Comparison of ENCODE assay signal across 2 cellular contexts in the genomic region with DNA sequence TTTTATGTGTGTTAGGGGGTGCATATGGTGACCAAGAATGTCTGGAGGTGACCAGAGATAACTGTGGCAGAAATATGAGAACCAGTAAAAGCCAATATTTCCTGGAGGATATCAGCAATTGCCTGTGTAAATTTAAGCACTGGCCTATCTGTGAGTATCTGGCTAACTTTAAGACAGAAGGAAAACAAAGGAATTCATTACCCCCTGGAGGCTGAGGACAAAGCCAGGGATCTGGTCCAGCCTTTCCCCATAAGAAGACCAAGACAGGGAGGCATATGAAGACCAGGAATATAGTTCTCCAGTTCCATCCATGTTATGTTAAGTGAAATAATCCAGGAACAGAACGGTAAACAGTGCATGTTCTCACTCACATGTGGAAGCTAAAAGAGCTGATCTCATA.
TF ChIP-seq lines count a peak whose summit lies in the region.

No MANE protein-coding gene starts in this region.

TF ChIP-seq in GM23338, 12 proteins besides CTCF, POLR2A, EP300 and RAD21 (continues in another document):
- TF ChIP-seq ETS1 (IDR thresholded peaks at IDR 0.05): no peak
- no peak for TF ChIP-seq ZNF331 (CRISPR knock-in tag; IDR thresholded peaks at IDR 0.05; ENCODE audit: low read depth)
- TF ChIP-seq, protein P1, sequence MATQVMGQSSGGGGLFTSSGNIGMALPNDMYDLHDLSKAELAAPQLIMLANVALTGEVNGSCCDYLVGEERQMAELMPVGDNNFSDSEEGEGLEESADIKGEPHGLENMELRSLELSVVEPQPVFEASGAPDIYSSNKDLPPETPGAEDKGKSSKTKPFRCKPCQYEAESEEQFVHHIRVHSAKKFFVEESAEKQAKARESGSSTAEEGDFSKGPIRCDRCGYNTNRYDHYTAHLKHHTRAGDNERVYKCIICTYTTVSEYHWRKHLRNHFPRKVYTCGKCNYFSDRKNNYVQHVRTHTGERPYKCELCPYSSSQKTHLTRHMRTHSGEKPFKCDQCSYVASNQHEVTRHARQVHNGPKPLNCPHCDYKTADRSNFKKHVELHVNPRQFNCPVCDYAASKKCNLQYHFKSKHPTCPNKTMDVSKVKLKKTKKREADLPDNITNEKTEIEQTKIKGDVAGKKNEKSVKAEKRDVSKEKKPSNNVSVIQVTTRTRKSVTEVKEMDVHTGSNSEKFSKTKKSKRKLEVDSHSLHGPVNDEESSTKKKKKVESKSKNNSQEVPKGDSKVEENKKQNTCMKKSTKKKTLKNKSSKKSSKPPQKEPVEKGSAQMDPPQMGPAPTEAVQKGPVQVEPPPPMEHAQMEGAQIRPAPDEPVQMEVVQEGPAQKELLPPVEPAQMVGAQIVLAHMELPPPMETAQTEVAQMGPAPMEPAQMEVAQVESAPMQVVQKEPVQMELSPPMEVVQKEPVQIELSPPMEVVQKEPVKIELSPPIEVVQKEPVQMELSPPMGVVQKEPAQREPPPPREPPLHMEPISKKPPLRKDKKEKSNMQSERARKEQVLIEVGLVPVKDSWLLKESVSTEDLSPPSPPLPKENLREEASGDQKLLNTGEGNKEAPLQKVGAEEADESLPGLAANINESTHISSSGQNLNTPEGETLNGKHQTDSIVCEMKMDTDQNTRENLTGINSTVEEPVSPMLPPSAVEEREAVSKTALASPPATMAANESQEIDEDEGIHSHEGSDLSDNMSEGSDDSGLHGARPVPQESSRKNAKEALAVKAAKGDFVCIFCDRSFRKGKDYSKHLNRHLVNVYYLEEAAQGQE (IDR thresholded peaks at IDR 0.05; ENCODE audit: unreplicated experiment): no peak
- TF ChIP-seq, protein P2, sequence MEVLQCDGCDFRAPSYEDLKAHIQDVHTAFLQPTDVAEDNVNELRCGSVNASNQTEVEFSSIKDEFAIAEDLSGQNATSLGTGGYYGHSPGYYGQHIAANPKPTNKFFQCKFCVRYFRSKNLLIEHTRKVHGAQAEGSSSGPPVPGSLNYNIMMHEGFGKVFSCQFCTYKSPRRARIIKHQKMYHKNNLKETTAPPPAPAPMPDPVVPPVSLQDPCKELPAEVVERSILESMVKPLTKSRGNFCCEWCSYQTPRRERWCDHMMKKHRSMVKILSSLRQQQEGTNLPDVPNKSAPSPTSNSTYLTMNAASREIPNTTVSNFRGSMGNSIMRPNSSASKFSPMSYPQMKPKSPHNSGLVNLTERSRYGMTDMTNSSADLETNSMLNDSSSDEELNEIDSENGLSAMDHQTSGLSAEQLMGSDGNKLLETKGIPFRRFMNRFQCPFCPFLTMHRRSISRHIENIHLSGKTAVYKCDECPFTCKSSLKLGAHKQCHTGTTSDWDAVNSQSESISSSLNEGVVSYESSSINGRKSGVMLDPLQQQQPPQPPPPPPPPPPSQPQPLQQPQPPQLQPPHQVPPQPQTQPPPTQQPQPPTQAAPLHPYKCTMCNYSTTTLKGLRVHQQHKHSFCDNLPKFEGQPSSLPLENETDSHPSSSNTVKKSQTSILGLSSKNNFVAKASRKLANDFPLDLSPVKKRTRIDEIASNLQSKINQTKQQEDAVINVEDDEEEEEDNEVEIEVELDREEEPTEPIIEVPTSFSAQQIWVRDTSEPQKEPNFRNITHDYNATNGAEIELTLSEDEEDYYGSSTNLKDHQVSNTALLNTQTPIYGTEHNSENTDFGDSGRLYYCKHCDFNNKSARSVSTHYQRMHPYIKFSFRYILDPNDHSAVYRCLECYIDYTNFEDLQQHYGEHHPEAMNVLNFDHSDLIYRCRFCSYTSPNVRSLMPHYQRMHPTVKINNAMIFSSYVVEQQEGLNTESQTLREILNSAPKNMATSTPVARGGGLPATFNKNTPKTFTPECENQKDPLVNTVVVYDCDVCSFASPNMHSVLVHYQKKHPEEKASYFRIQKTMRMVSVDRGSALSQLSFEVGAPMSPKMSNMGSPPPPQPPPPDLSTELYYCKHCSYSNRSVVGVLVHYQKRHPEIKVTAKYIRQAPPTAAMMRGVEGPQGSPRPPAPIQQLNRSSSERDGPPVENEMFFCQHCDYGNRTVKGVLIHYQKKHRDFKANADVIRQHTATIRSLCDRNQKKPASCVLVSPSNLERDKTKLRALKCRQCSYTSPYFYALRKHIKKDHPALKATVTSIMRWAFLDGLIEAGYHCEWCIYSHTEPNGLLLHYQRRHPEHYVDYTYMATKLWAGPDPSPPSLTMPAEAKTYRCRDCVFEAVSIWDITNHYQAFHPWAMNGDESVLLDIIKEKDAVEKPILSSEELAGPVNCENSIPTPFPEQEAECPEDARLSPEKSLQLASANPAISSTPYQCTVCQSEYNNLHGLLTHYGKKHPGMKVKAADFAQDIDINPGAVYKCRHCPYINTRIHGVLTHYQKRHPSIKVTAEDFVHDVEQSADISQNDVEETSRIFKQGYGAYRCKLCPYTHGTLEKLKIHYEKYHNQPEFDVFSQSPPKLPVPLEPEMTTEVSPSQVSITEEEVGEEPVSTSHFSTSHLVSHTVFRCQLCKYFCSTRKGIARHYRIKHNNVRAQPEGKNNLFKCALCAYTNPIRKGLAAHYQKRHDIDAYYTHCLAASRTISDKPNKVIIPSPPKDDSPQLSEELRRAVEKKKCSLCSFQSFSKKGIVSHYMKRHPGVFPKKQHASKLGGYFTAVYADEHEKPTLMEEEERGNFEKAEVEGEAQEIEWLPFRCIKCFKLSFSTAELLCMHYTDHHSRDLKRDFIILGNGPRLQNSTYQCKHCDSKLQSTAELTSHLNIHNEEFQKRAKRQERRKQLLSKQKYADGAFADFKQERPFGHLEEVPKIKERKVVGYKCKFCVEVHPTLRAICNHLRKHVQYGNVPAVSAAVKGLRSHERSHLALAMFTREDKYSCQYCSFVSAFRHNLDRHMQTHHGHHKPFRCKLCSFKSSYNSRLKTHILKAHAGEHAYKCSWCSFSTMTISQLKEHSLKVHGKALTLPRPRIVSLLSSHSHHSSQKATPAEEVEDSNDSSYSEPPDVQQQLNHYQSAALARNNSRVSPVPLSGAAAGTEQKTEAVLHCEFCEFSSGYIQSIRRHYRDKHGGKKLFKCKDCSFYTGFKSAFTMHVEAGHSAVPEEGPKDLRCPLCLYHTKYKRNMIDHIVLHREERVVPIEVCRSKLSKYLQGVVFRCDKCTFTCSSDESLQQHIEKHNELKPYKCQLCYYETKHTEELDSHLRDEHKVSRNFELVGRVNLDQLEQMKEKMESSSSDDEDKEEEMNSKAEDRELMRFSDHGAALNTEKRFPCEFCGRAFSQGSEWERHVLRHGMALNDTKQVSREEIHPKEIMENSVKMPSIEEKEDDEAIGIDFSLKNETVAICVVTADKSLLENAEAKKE (CRISPR knock-in tag; IDR thresholded peaks at IDR 0.05): no peak
- TF ChIP-seq EZH2phosphoT487 (IDR thresholded peaks at IDR 0.05; ENCODE audit: unreplicated experiment): no peak
- TF ChIP-seq JUNB (IDR thresholded peaks at IDR 0.05; ENCODE audit: unreplicated experiment): no peak
- no peak for TF ChIP-seq EZH2 (IDR thresholded peaks at IDR 0.05; ENCODE audit: low read depth, unreplicated experiment)
- TF ChIP-seq POLR2AphosphoS5 (IDR thresholded peaks at IDR 0.05; ENCODE audit: low read depth): no peak
- TF ChIP-seq NANOG (IDR thresholded peaks at IDR 0.05; ENCODE audit: borderline replicate concordance): no peak
- TF ChIP-seq ZNF114 (CRISPR knock-in tag; IDR thresholded peaks at IDR 0.05): no peak

TF ChIP-seq in WTC11, 78 proteins besides CTCF, POLR2A, EP300 and RAD21 (continued from another document):
- TF ChIP-seq ATF2 (CRISPR knock-in tag; IDR thresholded peaks at IDR 0.05; ENCODE audit: borderline replicate concordance, low read depth) (no peak), ERG (CRISPR knock-in tag; IDR thresholded peaks at IDR 0.05) (no peak), SMAD4 (CRISPR knock-in tag; IDR thresholded peaks at IDR 0.05) (no peak), NR1H2 (CRISPR knock-in tag; IDR thresholded peaks at IDR 0.05) (no peak), USF1 (CRISPR knock-in tag; IDR thresholded peaks at IDR 0.05) (no peak), MXD4 (CRISPR knock-in tag; IDR thresholded peaks at IDR 0.05; ENCODE audit: borderline replicate concordance) (no peak), TP53 (CRISPR knock-in tag; IDR thresholded peaks at IDR 0.05) (no peak)
- TF ChIP-seq, protein P3, sequence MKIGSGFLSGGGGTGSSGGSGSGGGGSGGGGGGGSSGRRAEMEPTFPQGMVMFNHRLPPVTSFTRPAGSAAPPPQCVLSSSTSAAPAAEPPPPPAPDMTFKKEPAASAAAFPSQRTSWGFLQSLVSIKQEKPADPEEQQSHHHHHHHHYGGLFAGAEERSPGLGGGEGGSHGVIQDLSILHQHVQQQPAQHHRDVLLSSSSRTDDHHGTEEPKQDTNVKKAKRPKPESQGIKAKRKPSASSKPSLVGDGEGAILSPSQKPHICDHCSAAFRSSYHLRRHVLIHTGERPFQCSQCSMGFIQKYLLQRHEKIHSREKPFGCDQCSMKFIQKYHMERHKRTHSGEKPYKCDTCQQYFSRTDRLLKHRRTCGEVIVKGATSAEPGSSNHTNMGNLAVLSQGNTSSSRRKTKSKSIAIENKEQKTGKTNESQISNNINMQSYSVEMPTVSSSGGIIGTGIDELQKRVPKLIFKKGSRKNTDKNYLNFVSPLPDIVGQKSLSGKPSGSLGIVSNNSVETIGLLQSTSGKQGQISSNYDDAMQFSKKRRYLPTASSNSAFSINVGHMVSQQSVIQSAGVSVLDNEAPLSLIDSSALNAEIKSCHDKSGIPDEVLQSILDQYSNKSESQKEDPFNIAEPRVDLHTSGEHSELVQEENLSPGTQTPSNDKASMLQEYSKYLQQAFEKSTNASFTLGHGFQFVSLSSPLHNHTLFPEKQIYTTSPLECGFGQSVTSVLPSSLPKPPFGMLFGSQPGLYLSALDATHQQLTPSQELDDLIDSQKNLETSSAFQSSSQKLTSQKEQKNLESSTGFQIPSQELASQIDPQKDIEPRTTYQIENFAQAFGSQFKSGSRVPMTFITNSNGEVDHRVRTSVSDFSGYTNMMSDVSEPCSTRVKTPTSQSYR (CRISPR knock-in tag; IDR thresholded peaks at IDR 0.05): no peak
- TF ChIP-seq, protein P4, sequence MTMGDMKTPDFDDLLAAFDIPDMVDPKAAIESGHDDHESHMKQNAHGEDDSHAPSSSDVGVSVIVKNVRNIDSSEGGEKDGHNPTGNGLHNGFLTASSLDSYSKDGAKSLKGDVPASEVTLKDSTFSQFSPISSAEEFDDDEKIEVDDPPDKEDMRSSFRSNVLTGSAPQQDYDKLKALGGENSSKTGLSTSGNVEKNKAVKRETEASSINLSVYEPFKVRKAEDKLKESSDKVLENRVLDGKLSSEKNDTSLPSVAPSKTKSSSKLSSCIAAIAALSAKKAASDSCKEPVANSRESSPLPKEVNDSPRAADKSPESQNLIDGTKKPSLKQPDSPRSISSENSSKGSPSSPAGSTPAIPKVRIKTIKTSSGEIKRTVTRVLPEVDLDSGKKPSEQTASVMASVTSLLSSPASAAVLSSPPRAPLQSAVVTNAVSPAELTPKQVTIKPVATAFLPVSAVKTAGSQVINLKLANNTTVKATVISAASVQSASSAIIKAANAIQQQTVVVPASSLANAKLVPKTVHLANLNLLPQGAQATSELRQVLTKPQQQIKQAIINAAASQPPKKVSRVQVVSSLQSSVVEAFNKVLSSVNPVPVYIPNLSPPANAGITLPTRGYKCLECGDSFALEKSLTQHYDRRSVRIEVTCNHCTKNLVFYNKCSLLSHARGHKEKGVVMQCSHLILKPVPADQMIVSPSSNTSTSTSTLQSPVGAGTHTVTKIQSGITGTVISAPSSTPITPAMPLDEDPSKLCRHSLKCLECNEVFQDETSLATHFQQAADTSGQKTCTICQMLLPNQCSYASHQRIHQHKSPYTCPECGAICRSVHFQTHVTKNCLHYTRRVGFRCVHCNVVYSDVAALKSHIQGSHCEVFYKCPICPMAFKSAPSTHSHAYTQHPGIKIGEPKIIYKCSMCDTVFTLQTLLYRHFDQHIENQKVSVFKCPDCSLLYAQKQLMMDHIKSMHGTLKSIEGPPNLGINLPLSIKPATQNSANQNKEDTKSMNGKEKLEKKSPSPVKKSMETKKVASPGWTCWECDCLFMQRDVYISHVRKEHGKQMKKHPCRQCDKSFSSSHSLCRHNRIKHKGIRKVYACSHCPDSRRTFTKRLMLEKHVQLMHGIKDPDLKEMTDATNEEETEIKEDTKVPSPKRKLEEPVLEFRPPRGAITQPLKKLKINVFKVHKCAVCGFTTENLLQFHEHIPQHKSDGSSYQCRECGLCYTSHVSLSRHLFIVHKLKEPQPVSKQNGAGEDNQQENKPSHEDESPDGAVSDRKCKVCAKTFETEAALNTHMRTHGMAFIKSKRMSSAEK (CRISPR knock-in tag; IDR thresholded peaks at IDR 0.05; ENCODE audit: borderline replicate concordance): no peak
